In genomic region chr4:94435874-94436273, GRCh38 we compare ENCODE assay signal across 26 cellular contexts.
"Had no signal": no experiment of that assay in that cellular context is flagged by ENCODE, and none has a peak within 500 bp of the region (broad histone marks: within the 10 kb centered on the region; RNA-seq: fewer than 3 reads in every experiment).

No MANE protein-coding gene starts in this region.

- ATAC-seq: activated CD8-positive, alpha-beta T cell treated with anti-CD3 and anti-CD28 coated beads for 36 hours; activated naive CD4-positive, alpha-beta T cell treated with anti-CD3 and anti-CD28 coated beads, Interleukin-2, amount 50 U/mL, for 72 hours; activated T-cell treated with anti-CD3 and anti-CD28 coated beads, Interleukin-2, amount 50 U/mL, for 4 hours; foreskin keratinocyte; gastrocnemius medialis; heart right ventricle; T-helper 17 cell had no signal

- H3K4me3 ChIP-seq: ascending aorta, breast epithelium, cardiac muscle cell, colonic mucosa, esophagus muscularis mucosa, gastrocnemius medialis, heart right ventricle had no signal

- H3K4me1 ChIP-seq: breast epithelium, colonic mucosa, esophagus muscularis mucosa, foreskin keratinocyte, gastrocnemius medialis had no signal

- DNase-seq: activated CD4-positive, alpha-beta T cell treated with anti-CD3 and anti-CD28 coated beads for 48 hours; activated CD4-positive, alpha-beta T cell treated with anti-CD3 and anti-CD28 coated beads, Interleukin-2, amount 50 U/mL, for 1 hour; activated CD4-positive, alpha-beta T cell treated with anti-CD3 and anti-CD28 coated beads, Interleukin-2, amount 50 U/mL, for 48 hours; activated CD8-positive, alpha-beta memory T cell treated with anti-CD3 and anti-CD28 coated beads for 24 hours; activated CD8-positive, alpha-beta T cell treated with anti-CD3 and anti-CD28 coated beads for 36 hours; activated effector memory CD4-positive, alpha-beta T cell treated with anti-CD3 and anti-CD28 coated beads, Interleukin-2, amount 50 U/mL, for 16 hours; activated naive CD4-positive, alpha-beta T cell; activated naive CD4-positive, alpha-beta T cell treated with anti-CD3 and anti-CD28 coated beads, Interleukin-2, amount 10 ng/mL, durations not matched to agents 7 days and 5 days; activated naive CD8-positive, alpha-beta T cell treated with anti-CD3 and anti-CD28 coated beads, Interleukin-2, amount 10 ng/mL, durations not matched to agents 7 days and 5 days; activated T-cell treated with anti-CD3 and anti-CD28 coated beads, Interleukin-2, amount 50 U/mL, for 4 hours; central memory CD4-positive, alpha-beta T cell; cerebellar nuclear complex; colonic mucosa; effector memory CD4-positive, alpha-beta T cell; erythroblast; gastrocnemius medialis; heart right ventricle; T-helper 1 cell; T-helper 17 cell; T1000 had no signal

- H3K27me3 ChIP-seq: ascending aorta, breast epithelium, cardiac muscle cell, colonic mucosa, esophagus muscularis mucosa, foreskin keratinocyte, gastrocnemius medialis, heart right ventricle had no signal

- H3K9me3 ChIP-seq: ascending aorta, breast epithelium, colonic mucosa, esophagus muscularis mucosa, gastrocnemius medialis, heart right ventricle had no signal

- H3K27ac ChIP-seq: ascending aorta, breast epithelium, cardiac muscle cell, colonic mucosa, esophagus muscularis mucosa, foreskin keratinocyte, gastrocnemius medialis, heart right ventricle had no signal

- H3K36me3 ChIP-seq: ascending aorta, breast epithelium, cardiac muscle cell, colonic mucosa, esophagus muscularis mucosa, gastrocnemius medialis, heart right ventricle had no signal
